ENCODE assay signal across 1 cellular context in the genomic region with DNA sequence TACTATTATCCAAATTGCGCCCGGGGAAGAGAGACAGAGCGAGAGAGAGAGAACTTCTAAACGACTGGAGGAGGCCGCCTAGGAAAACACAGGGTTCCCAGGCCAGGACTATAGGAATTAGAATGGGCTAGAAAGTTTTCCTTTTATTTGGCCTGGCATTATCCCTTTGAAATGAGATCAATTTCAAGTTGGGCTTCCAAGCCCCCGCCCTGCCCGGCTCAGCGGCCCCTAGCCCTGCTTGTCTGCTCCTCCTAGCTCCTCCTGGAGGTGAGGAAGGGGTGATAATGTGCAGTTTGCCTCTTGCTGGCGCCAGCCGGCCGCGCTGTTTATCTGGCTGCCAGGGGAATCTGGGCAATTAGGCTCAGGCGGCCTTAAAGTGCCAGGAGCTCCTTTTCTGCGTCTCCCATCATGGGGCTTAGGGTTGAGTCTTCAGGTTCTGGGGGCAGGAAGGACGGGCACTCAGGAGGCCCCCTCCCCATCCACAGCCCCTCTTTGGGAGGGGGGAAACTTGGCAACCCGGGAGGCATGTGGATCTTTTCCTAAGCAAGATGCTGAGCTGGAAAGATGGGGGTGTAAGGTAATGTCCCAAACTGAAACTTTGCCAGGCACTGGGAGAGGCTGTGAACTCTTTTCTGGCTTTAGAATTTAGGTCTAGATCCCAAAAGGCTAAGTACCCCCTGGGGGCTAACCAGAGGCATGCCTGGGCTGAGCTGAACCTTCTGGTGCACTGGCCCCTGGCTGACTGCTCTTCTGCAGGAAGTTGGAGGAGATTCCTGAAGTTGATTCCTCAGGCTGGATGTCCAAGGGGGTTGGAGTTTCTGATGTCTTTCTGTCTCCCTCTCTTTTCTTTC.
TF ChIP-seq lines count a peak whose summit lies in the region.

No MANE protein-coding gene starts in this region.

TF ChIP-seq in HepG2, 621 proteins besides CTCF, POLR2A, EP300 and RAD21 (continued from another document):
- TF ChIP-seq ATM (IDR thresholded peaks at IDR 0.05; ENCODE audit: borderline replicate concordance): no peak
- no peak for TF ChIP-seq SMC3 (IDR thresholded peaks at IDR 0.05; ENCODE audit: low read length)
- peak; percentile 25 for TF ChIP-seq AGO2 (optimal IDR thresholded peaks at IDR 0.05; ENCODE audit: low read depth, low read length)
- no peak for TF ChIP-seq REPIN1 (CRISPR knock-in tag; IDR thresholded peaks at IDR 0.05; ENCODE audit: borderline replicate concordance, low read depth)
- TF ChIP-seq ZNF18 (CRISPR knock-in tag; IDR thresholded peaks at IDR 0.05; ENCODE audit: insufficient replicate concordance): no peak
- peak; percentile 85; the same call in 1 of the 2 replicates for TF ChIP-seq ZSCAN31 (CRISPR knock-in tag; IDR thresholded peaks at IDR 0.05; ENCODE audit: low read depth)
- TF ChIP-seq TRIM22 (IDR thresholded peaks at IDR 0.05): no peak
- no peak for TF ChIP-seq PHF21A (CRISPR knock-in tag; IDR thresholded peaks at IDR 0.05)
- TF ChIP-seq, protein P1, sequence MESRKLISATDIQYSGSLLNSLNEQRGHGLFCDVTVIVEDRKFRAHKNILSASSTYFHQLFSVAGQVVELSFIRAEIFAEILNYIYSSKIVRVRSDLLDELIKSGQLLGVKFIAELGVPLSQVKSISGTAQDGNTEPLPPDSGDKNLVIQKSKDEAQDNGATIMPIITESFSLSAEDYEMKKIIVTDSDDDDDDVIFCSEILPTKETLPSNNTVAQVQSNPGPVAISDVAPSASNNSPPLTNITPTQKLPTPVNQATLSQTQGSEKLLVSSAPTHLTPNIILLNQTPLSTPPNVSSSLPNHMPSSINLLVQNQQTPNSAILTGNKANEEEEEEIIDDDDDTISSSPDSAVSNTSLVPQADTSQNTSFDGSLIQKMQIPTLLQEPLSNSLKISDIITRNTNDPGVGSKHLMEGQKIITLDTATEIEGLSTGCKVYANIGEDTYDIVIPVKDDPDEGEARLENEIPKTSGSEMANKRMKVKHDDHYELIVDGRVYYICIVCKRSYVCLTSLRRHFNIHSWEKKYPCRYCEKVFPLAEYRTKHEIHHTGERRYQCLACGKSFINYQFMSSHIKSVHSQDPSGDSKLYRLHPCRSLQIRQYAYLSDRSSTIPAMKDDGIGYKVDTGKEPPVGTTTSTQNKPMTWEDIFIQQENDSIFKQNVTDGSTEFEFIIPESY (CRISPR knock-in tag; IDR thresholded peaks at IDR 0.05): peak; percentile 77
- TF ChIP-seq STAG1 (CRISPR knock-in tag; IDR thresholded peaks at IDR 0.05): peak; percentile 24
- TF ChIP-seq GABPA (IDR thresholded peaks at IDR 0.05; ENCODE audit: low read depth, low read length): no peak
- TF ChIP-seq GABPA (CRISPR knock-in tag; IDR thresholded peaks at IDR 0.05; ENCODE audit: low read depth): no peak
- TF ChIP-seq CBX2 (IDR thresholded peaks at IDR 0.05; ENCODE audit: low read depth, low read length): no peak
- no peak for TF ChIP-seq CBX2 (CRISPR knock-in tag; IDR thresholded peaks at IDR 0.05; ENCODE audit: low read depth)
- TF ChIP-seq GZF1 (CRISPR knock-in tag; IDR thresholded peaks at IDR 0.05): no peak
